ENCODE assay signal across 1 cellular context in the genomic region with DNA sequence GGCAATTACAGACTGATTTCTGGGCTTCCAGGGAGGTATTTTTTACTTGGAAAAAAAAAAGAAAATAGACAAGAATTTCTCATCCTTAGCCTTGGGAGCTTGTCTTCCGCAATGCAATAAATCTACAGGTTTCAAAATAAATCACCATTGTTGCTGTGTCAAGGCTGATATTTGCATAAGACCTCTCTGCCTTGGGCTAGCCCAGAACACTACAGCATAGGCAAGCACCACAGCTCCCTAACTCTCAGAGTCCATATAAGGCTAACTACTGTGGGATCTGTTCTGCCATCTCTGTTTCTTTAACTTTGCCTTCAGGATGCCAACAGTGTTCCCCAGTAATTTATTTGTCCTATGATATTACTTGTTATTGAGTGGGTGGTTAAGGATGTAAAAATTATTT.
TF ChIP-seq lines count a peak whose summit lies in the region.

No MANE protein-coding gene starts in this region.

TF ChIP-seq in GM12878, 131 proteins besides CTCF, POLR2A, EP300 and RAD21 (continued from another document):
- TF ChIP-seq, protein P1, sequence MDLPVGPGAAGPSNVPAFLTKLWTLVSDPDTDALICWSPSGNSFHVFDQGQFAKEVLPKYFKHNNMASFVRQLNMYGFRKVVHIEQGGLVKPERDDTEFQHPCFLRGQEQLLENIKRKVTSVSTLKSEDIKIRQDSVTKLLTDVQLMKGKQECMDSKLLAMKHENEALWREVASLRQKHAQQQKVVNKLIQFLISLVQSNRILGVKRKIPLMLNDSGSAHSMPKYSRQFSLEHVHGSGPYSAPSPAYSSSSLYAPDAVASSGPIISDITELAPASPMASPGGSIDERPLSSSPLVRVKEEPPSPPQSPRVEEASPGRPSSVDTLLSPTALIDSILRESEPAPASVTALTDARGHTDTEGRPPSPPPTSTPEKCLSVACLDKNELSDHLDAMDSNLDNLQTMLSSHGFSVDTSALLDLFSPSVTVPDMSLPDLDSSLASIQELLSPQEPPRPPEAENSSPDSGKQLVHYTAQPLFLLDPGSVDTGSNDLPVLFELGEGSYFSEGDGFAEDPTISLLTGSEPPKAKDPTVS (IDR thresholded peaks at IDR 0.05; ENCODE audit: low read depth, low read length), result no peak
